ENCODE assay signal across 1 cellular context in genomic region chrX:8404443-8404842, GRCh38.
TF ChIP-seq lines count a peak whose summit lies in the region.

No MANE protein-coding gene starts in this region.

TF ChIP-seq in SK-N-SH, 30 proteins besides CTCF, POLR2A, EP300 and RAD21 (continued from another document):
- TF ChIP-seq REST (IDR thresholded peaks at IDR 0.05; ENCODE audit: low read depth, low read length) (no peak), PBX3 (IDR thresholded peaks at IDR 0.05) (no peak), GABPA (IDR thresholded peaks at IDR 0.05; ENCODE audit: low read depth) (no peak), ZBTB33 (IDR thresholded peaks at IDR 0.05; ENCODE audit: borderline replicate concordance, low read depth) (no peak), SMC3 (IDR thresholded peaks at IDR 0.05; ENCODE audit: low read depth, low read length) (no peak), POLR2AphosphoS5 (IDR thresholded peaks at IDR 0.05; ENCODE audit: low read depth, low read length) (no peak), NFIC (IDR thresholded peaks at IDR 0.05; ENCODE audit: borderline replicate concordance) (no peak), TCF12 (IDR thresholded peaks at IDR 0.05) (no peak), RCOR1 (IDR thresholded peaks at IDR 0.05; ENCODE audit: low read length) (no peak), FOXM1 (IDR thresholded peaks at IDR 0.05; ENCODE audit: low read depth) (no peak), FOXJ3 (CRISPR knock-in tag; IDR thresholded peaks at IDR 0.05) (no peak), USF2 (IDR thresholded peaks at IDR 0.05; ENCODE audit: borderline replicate concordance, low read depth, low read length) (no peak)
